ENCODE assay signal across 24 cellular contexts in genomic region chr2:128386066-128386465, GRCh38.
A peak's percentile ranks its signal among the peaks of the same experiment; 100 is the strongest.
DNase-seq lines count a peak whose midpoint lies in the region; ATAC-seq and TF ChIP-seq lines count a peak whose summit lies in the region.
"Had no signal": no experiment of that assay in that cellular context is flagged by ENCODE, and none has a peak within 500 bp of the region (broad histone marks: within the 10 kb centered on the region; RNA-seq: fewer than 3 reads in every experiment).

No MANE protein-coding gene starts in this region.

- ATAC-seq in foreskin keratinocyte (peak; percentile 23), sciatic nerve (no peak), GM21825 (IDR thresholded peaks at IDR 0.05; ENCODE audit: unreplicated experiment) (no peak), HG02938 (IDR thresholded peaks at IDR 0.05; ENCODE audit: unreplicated experiment) (no peak), Right ventricle myocardium superior (ENCODE audit: poor library complexity) (no peak)
- ATAC-seq: T-cell had no signal

- no peak overlapping the region for H3K27ac Mint-ChIP-seq in CD14-positive monocyte
- H3K27ac Mint-ChIP-seq: endodermal cell; stimulated activated naive CD8-positive, alpha-beta T cell treated with anti-CD3 and anti-CD28 coated beads, Interleukin-15, Interleukin-2, amounts not matched to agents 100 ng/mL and 50 ng/mL, for 24 hours; T-cell had no signal

- intact Hi-C loops in CD14-positive monocyte (cut with micrococcal nuclease) (no loop called here), sciatic nerve (cut with DNase I) (no loop called here), Right ventricle myocardium superior (cut with DNase I) (no loop called here)

- no peaks in the 10 kb centered on the region for H3K4me1 Mint-ChIP-seq in CD14-positive monocyte

- TF ChIP-seq CTCF in CD14-positive monocyte (IDR thresholded peaks at IDR 0.05): no peak
- no peak for TF ChIP-seq CTCF in foreskin keratinocyte (conservative IDR thresholded peaks at IDR 0.05)

- peaks cover under 1% of the 10 kb centered on the region for H3K4me1 ChIP-seq in foreskin keratinocyte

- H3K36me3 Mint-ChIP-seq in CD14-positive monocyte: no peaks in the 10 kb centered on the region
- H3K36me3 Mint-ChIP-seq: T-cell had no signal

- H3K27me3 ChIP-seq in foreskin keratinocyte: no peaks in the 10 kb centered on the region
- H3K27me3 ChIP-seq: BLaER1 treated with 17β-estradiol and CSF1 and Interleukin-3, amounts not matched to agents 10 nM and 100 nM; thyroid gland had no signal

- H3K27ac ChIP-seq in foreskin keratinocyte: no peak overlapping the region
- H3K27ac ChIP-seq: BLaER1 treated with 17β-estradiol and CSF1 and Interleukin-3, amounts not matched to agents 10 nM and 100 nM; skin epidermis; thyroid gland; WERI-Rb-1 had no signal

- H3K4me3 Mint-ChIP-seq in CD14-positive monocyte: no peak overlapping the region
- H3K4me3 Mint-ChIP-seq: central memory CD8-positive, alpha-beta T cell; endodermal cell; nephron; stimulated activated naive CD8-positive, alpha-beta T cell treated with anti-CD3 and anti-CD28 coated beads, Interleukin-15, Interleukin-2, amounts not matched to agents 100 ng/mL and 50 ng/mL, for 24 hours; T-cell had no signal

- DNase-seq in CD14-positive monocyte (ENCODE audit: low spot score) (peak; percentile 22), ELF-1 (ENCODE audit: low read depth, low spot score) (peak; percentile 54), foreskin keratinocyte (no peak), sciatic nerve (ENCODE audit: low spot score) (peak; percentile 50), Right ventricle myocardium superior (no peak)
- DNase-seq: activated CD4-positive, alpha-beta T cell treated with anti-CD3 and anti-CD28 coated beads for 48 hours; activated CD8-positive, alpha-beta memory T cell treated with anti-CD3 and anti-CD28 coated beads for 24 hours; activated gamma-delta T cell; activated T-cell treated with anti-CD3 and anti-CD28 coated beads, Interleukin-2, amount 50 U/mL, for 1 hour; dermis blood vessel endothelial cell; DMS153; glutamatergic neuron; NCI-H187; T-cell; thyroid gland; WERI-Rb-1 had no signal

- peaks cover 0 to 5% (median 4%) of the 10 kb centered on the region in 3 donors for H3K27me3 Mint-ChIP-seq in CD14-positive monocyte (ENCODE audit: low read depth in 3 of 3)
- H3K27me3 Mint-ChIP-seq: stimulated activated naive CD8-positive, alpha-beta T cell treated with anti-CD3 and anti-CD28 coated beads, Interleukin-15, Interleukin-2, amounts not matched to agents 100 ng/mL and 50 ng/mL, for 24 hours had no signal

- peaks cover 0 to 4% (median 3%) of the 10 kb centered on the region in 7 donors for H3K9me3 Mint-ChIP-seq in CD14-positive monocyte
- H3K9me3 Mint-ChIP-seq: central memory CD8-positive, alpha-beta T cell; endodermal cell; nephron; stimulated activated naive CD8-positive, alpha-beta T cell treated with anti-CD3 and anti-CD28 coated beads, Interleukin-15, Interleukin-2, amounts not matched to agents 100 ng/mL and 50 ng/mL, for 24 hours; T-cell had no signal

Comparison
In these comparisons a context has a peak if more than half of its experiments do, and no peak if none do; other contexts are left out.
1. DNase-seq: peak in CD14-positive monocyte (single experiment), ELF-1 (single experiment) and sciatic nerve (single experiment); none in foreskin keratinocyte (0 of 2) and Right ventricle myocardium superior (single experiment).